9 cellular contexts compared by ENCODE assay signal in genomic region chr6:21438986-21439352, GRCh38.
DNase-seq lines count a peak whose midpoint lies in the region; ATAC-seq lines count a peak whose summit lies in the region.
"Had no signal": no experiment of that assay in that cellular context is flagged by ENCODE, and none has a peak within 500 bp of the region (broad histone marks: within the 10 kb centered on the region; RNA-seq: fewer than 3 reads in every experiment).

No MANE protein-coding gene starts in this region.

- CTCF ChIA-PET in activated CD8-positive, alpha-beta T cell treated with anti-CD3 and anti-CD28 coated beads, Interleukin-2, amount 10 ng/mL, durations not matched to agents 7 days and 5 days (lab: Charles Lee), result interaction anchor here (0.7 to 1.1 kb wide), 2 partner anchors 150 to 875 kb away, joined by 3 read pairs; no protein-coding TSS in a partner anchor

- POLR2A ChIA-PET in activated CD8-positive, alpha-beta T cell treated with anti-CD3 and anti-CD28 coated beads, Interleukin-2, amount 10 ng/mL, durations not matched to agents 7 days and 5 days (lab: Charles Lee), result no interaction called here

- peak overlapping the region; percentile 67 for H3K4me3 Mint-ChIP-seq in activated CD8-positive, alpha-beta T cell treated with anti-CD3 and anti-CD28 coated beads, Interleukin-2, amount 10 ng/mL, durations not matched to agents 7 days and 5 days

- H3K27me3 Mint-ChIP-seq in activated CD8-positive, alpha-beta T cell treated with anti-CD3 and anti-CD28 coated beads, Interleukin-2, amount 10 ng/mL, durations not matched to agents 7 days and 5 days (ENCODE audit: low read depth), result peaks cover 12% of the 10 kb centered on the region

- ATAC-seq in GM21367 (IDR thresholded peaks at IDR 0.05; ENCODE audit: unreplicated experiment) (peak; percentile 46), HG03432 (IDR thresholded peaks at IDR 0.05; ENCODE audit: unreplicated experiment) (peak; percentile 68)
- peak; percentile 52 for ATAC-seq in activated CD8-positive, alpha-beta T cell treated with anti-CD3 and anti-CD28 coated beads, Interleukin-2, amount 10 ng/mL, durations not matched to agents 7 days and 5 days

- H3K9me3 Mint-ChIP-seq in activated CD8-positive, alpha-beta T cell treated with anti-CD3 and anti-CD28 coated beads, Interleukin-2, amount 10 ng/mL, durations not matched to agents 7 days and 5 days (ENCODE audit: insufficient read depth), result no peaks in the 10 kb centered on the region

- peaks cover 14% of the 10 kb centered on the region for H3K36me3 Mint-ChIP-seq in activated CD8-positive, alpha-beta T cell treated with anti-CD3 and anti-CD28 coated beads, Interleukin-2, amount 10 ng/mL, durations not matched to agents 7 days and 5 days (ENCODE audit: low read depth)

- peak; percentile 13 for DNase-seq in ELR (ENCODE audit: low read depth)
- no peak for DNase-seq in activated CD8-positive, alpha-beta T cell treated with anti-CD3 and anti-CD28 coated beads, Interleukin-2, amount 10 ng/mL, durations not matched to agents 7 days and 5 days
- no peak for DNase-seq in mesenteric fat pad (ENCODE audit: low spot score)
- DNase-seq in NCI-H1092 treated with DMSO at 0.1 percent for 48 hours (lab: John Stamatoyannopoulos, UW), result no peak
- DNase-seq in NCI-H1436 (lab: John Stamatoyannopoulos, UW), result no peak
- DNase-seq in SHP77 (lab: John Stamatoyannopoulos, UW), result no peak
- DNase-seq: sigmoid colon had no signal

- H3K27ac Mint-ChIP-seq in activated CD8-positive, alpha-beta T cell treated with anti-CD3 and anti-CD28 coated beads, Interleukin-2, amount 10 ng/mL, durations not matched to agents 7 days and 5 days, result peak overlapping the region; percentile 82

- peaks cover 41% of the 10 kb centered on the region for H3K4me1 Mint-ChIP-seq in activated CD8-positive, alpha-beta T cell treated with anti-CD3 and anti-CD28 coated beads, Interleukin-2, amount 10 ng/mL, durations not matched to agents 7 days and 5 days (ENCODE audit: low read depth)
